Comparison of ENCODE assay signal across 18 cellular contexts in genomic region chr12:25266522-25266921, GRCh38. TPM values are rescaled to one million over a fixed set of nuclear protein-coding genes. Genes with fewer than 3 reads are reported as not detected.
DNase-seq lines count a peak whose midpoint lies in the region; ATAC-seq and TF ChIP-seq lines count a peak whose summit lies in the region.
"Had no signal": no experiment of that assay in that cellular context is flagged by ENCODE, and none has a peak within 500 bp of the region (broad histone marks: within the 10 kb centered on the region; RNA-seq: fewer than 3 reads in every experiment).

No MANE protein-coding gene starts in this region.

- H3K4me1 ChIP-seq in cardiac muscle cell (ENCODE audit: low read depth), result no peaks in the 10 kb centered on the region
- peaks cover 2% of the 10 kb centered on the region for H3K4me1 ChIP-seq in adipocyte (ENCODE audit: control insufficient read depth, insufficient read depth, low read length)
- H3K4me1 ChIP-seq: SJCRH30 had no signal

- H3K9me3 ChIP-seq in cardiac muscle cell (ENCODE audit: low read depth) (no peaks in the 10 kb centered on the region), adipocyte (ENCODE audit: control insufficient read depth, low read length) (no peaks in the 10 kb centered on the region)
- H3K9me3 ChIP-seq: BLaER1 treated with 17β-estradiol and CSF1 and Interleukin-3, amounts not matched to agents 10 nM and 100 nM; SJCRH30 had no signal

- H3K4me3 ChIP-seq in cardiac muscle cell (no peak overlapping the region), adipocyte (ENCODE audit: low read length) (no peak overlapping the region), fibroblast of the aortic adventitia (ENCODE audit: low read depth, low read length) (no peak overlapping the region)
- H3K4me3 ChIP-seq: BLaER1 treated with 17β-estradiol and CSF1 and Interleukin-3, amounts not matched to agents 10 nM and 100 nM; SJCRH30 had no signal

- intact Hi-C loops in cardiac septum (cut with DNase I), result no loop called here

- no peak overlapping the region for H3K27ac ChIP-seq in cardiac muscle cell
- H3K27ac ChIP-seq: BLaER1 treated with 17β-estradiol and CSF1 and Interleukin-3, amounts not matched to agents 10 nM and 100 nM; KMS-11; SJCRH30 had no signal

- H3K27me3 ChIP-seq in cardiac muscle cell, result no peaks in the 10 kb centered on the region
- H3K27me3 ChIP-seq in adipocyte (replicated peaks; ENCODE audit: control insufficient read depth, insufficient read depth, low read length), result no peaks in the 10 kb centered on the region
- H3K27me3 ChIP-seq: BLaER1 treated with 17β-estradiol and CSF1 and Interleukin-3, amounts not matched to agents 10 nM and 100 nM; SJCRH30 had no signal

- peak; percentile 11 to 20 for DNase-seq in cardiac muscle cell (ENCODE audit: low read depth in 1 of 2, low spot score in 1 of 2)
- DNase-seq in cardiac septum (ENCODE audit: low spot score), result no peak
- peak; percentile 68 for DNase-seq in adipocyte (ENCODE audit: low read depth)
- peak; percentile 23 for DNase-seq in fibroblast of the aortic adventitia (ENCODE audit: low read depth)
- no peak for DNase-seq in AML-193 (lab: John Stamatoyannopoulos, UW)
- no peak for DNase-seq in OCI-M1 (lab: John Stamatoyannopoulos, UW)
- no peak for DNase-seq in HuH-7.5 (ENCODE audit: low spot score)
- DNase-seq: CD8-positive, alpha-beta T cell; DMS79 treated with DMSO at 0.1 percent for 48 hours; GOT3; MV-4-11; NCI-H1417 treated with DMSO at 0.1 percent for 48 hours; NCI-H187 treated with DMSO at 0.1 percent for 48 hours; NCI-H226 had no signal

- H3K36me3 ChIP-seq in cardiac muscle cell, result no peaks in the 10 kb centered on the region
- no peaks in the 10 kb centered on the region for H3K36me3 ChIP-seq in adipocyte (ENCODE audit: control insufficient read depth, insufficient read depth, low read length, severe bottlenecking)
- H3K36me3 ChIP-seq: BLaER1 treated with 17β-estradiol and CSF1 and Interleukin-3, amounts not matched to agents 10 nM and 100 nM; SJCRH30 had no signal

- ATAC-seq in HG02798 (IDR thresholded peaks at IDR 0.05; ENCODE audit: poor library complexity, unreplicated experiment), result no peak
- ATAC-seq: CD8-positive, alpha-beta T cell had no signal

- H3K9ac ChIP-seq in adipocyte (ENCODE audit: low read length), result no peak overlapping the region
- H3K9ac ChIP-seq: BLaER1 treated with 17β-estradiol and CSF1 and Interleukin-3, amounts not matched to agents 10 nM and 100 nM; KMS-11 had no signal

- TF ChIP-seq CTCF in cardiac muscle cell (IDR thresholded peaks at IDR 0.05; ENCODE audit: low read depth, low read length) (no peak), fibroblast of the aortic adventitia (IDR thresholded peaks at IDR 0.05; ENCODE audit: insufficient read depth, low read length) (no peak)

RNA-seq across cellular contexts. Expression of gene KRAS, which starts 15.8 kb away (rescaled TPM):
- total RNA-seq in cardiac muscle cell (9.3 and 13.9 TPM in 2 replicates), cardiac septum (11.2 TPM), fibroblast of the aortic adventitia (ENCODE audit: low replicate concordance) (9.2 and 18.6 TPM in 2 replicates)
- polyA plus RNA-seq in cardiac muscle cell, result 30.4 and 46.5 TPM in 2 replicates

Comparison
In these comparisons a context has a peak if more than half of its experiments do, and no peak if none do; other contexts are left out.
1. DNase-seq: peak in cardiac muscle cell (2 of 2), adipocyte (single experiment) and fibroblast of the aortic adventitia (single experiment); none in cardiac septum (single experiment), AML-193 (0 of 2), OCI-M1 (single experiment) and HuH-7.5 (single experiment).